Comparison of ENCODE assay signal across 2 cellular contexts in genomic region chrX:154730271-154730883, GRCh38.
A peak's percentile ranks its signal among the peaks of the same experiment; 100 is the strongest.
TF ChIP-seq lines count a peak whose summit lies in the region.

No MANE protein-coding gene starts in this region.

TF ChIP-seq in liver, 16 proteins besides CTCF, POLR2A, EP300 and RAD21:
- TF ChIP-seq FOXA2 (IDR thresholded peaks at IDR 0.05) (no peak), EGR1 (IDR thresholded peaks at IDR 0.05; ENCODE audit: low read depth in 2 of 2) (no peak), MAX (IDR thresholded peaks at IDR 0.05) (peak; percentile 29), SP1 (IDR thresholded peaks at IDR 0.05) (peak; percentile 48), ATF3 (IDR thresholded peaks at IDR 0.05) (no peak), JUND (IDR thresholded peaks at IDR 0.05) (peak in 1 of 2 donors; percentile 24), GABPA (IDR thresholded peaks at IDR 0.05 in 1 of 2, conservative IDR thresholded peaks at IDR 0.05 in 1 of 2) (no peak), HNF4A (conservative IDR thresholded peaks at IDR 0.05) (peak; percentile 37 to 42), ZBTB33 (IDR thresholded peaks at IDR 0.05) (no peak), YY1 (IDR thresholded peaks at IDR 0.05) (no peak), REST (IDR thresholded peaks at IDR 0.05) (no peak), RXRA (IDR thresholded peaks at IDR 0.05) (peak; percentile 84 to 87), FOXA1 (IDR thresholded peaks at IDR 0.05) (no peak), TAF1 (conservative IDR thresholded peaks at IDR 0.05) (no peak), HNF4G (IDR thresholded peaks at IDR 0.05) (no peak), NR2F2 (IDR thresholded peaks at IDR 0.05) (peak; percentile 99)

TF ChIP-seq in HepG2, 621 proteins besides CTCF, POLR2A, EP300 and RAD21:
- TF ChIP-seq KIAA2018 (CRISPR knock-in tag; IDR thresholded peaks at IDR 0.05; ENCODE audit: borderline replicate concordance) (no peak), ZNF724P (CRISPR knock-in tag; IDR thresholded peaks at IDR 0.05; ENCODE audit: borderline replicate concordance) (no peak), ZNF552 (CRISPR knock-in tag; IDR thresholded peaks at IDR 0.05; ENCODE audit: borderline replicate concordance) (no peak)
